ENCODE assay signal across 8 cellular contexts in the genomic region with DNA sequence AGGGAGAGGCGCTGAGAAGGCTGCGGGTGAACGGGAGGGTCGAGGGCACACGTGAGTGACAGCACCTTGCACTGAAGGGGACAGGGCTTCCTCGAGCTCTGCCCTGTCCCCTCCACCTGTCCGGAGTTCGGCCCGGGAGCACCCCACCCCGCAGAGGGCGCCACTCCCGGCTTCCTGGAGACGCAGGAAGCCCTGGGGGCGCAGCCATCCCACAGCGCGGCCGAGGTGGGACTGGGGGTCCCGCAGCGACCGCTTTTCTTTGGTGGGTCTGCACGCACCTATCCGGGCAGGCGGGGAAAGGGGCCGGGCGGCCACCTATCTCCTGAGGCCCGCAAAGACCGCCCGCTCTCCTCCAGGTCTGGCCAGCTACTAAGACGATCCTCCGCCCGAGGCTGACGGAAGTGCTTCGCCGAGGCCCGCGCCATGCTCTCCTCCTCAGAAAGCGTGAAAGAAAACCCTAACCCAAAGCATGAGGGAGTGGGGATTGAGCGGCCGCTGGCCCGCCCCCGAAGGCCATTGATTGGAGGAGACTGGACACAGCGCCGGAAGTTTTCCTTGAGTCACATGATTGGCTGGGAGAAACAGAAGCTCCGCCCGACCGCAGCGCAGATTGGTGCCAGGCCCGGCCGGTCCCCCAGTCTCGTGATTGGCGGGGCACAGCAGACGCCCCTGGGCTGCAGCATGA. TPM values are rescaled to one million over a fixed set of nuclear protein-coding genes. Genes with fewer than 3 reads are reported as not detected.
A peak's percentile ranks its signal among the peaks of the same experiment; 100 is the strongest.
DNase-seq lines count a peak whose midpoint lies in the region; ATAC-seq and TF ChIP-seq lines count a peak whose summit lies in the region.

No MANE protein-coding gene starts in this region.

- H3K27me3 ChIP-seq in colonic mucosa (no peaks in the 10 kb centered on the region), layer of hippocampus (ENCODE audit: control insufficient read depth, insufficient read depth, low read length) (no peaks in the 10 kb centered on the region)

- TF ChIP-seq CTCF in colonic mucosa (IDR thresholded peaks at IDR 0.05), result no peak

- peak overlapping the region; percentile 85 for H3K27ac ChIP-seq in colonic mucosa
- peak overlapping the region; percentile 77 for H3K27ac ChIP-seq in layer of hippocampus (ENCODE audit: low read depth, low read length)

- ATAC-seq in GM19035 (IDR thresholded peaks at IDR 0.05; ENCODE audit: unreplicated experiment) (peak; percentile 87), HG03354 (IDR thresholded peaks at IDR 0.05; ENCODE audit: poor library complexity, severe bottlenecking, unreplicated experiment) (peak; percentile 93)
- ATAC-seq in activated CD4-positive, alpha-beta T cell treated with anti-CD3 and anti-CD28 coated beads for 36 hours, result peak; percentile 93

- intact Hi-C loops in activated CD4-positive, alpha-beta T cell treated with anti-CD3 and anti-CD28 coated beads for 36 hours (cut with DNase I, micrococcal nuclease), result loop anchor here (1.0 to 5.0 kb wide), 10 partner anchors 23 to 271 kb away; a partner anchor contains a TSS
- intact Hi-C loops in colonic mucosa (cut with DNase I), result no loop called here

- peak overlapping the region; percentile 93 to 95 for H3K9ac ChIP-seq in colonic mucosa (ENCODE audit: low read depth in 2 of 2, low read length in 2 of 2)

- H3K4me1 ChIP-seq in colonic mucosa, result peaks cover 7% of the 10 kb centered on the region

- peak overlapping the region; percentile 72 for H3K4me3 ChIP-seq in colonic mucosa

- no peaks in the 10 kb centered on the region for H3K27me3 Mint-ChIP-seq in activated CD4-positive, alpha-beta T cell treated with anti-CD3 and anti-CD28 coated beads for 36 hours

- POLR2A ChIA-PET in activated CD4-positive, alpha-beta T cell treated with anti-CD3 and anti-CD28 coated beads for 36 hours (lab: Charles Lee), result interaction anchor here (0.6 to 2.9 kb wide), 23 partner anchors 13 to 817 kb away, joined by 3 to 27 read pairs (median 4); a partner anchor contains a TSS

- H3K9me3 Mint-ChIP-seq in activated CD4-positive, alpha-beta T cell treated with anti-CD3 and anti-CD28 coated beads for 36 hours (ENCODE audit: low read depth), result no peaks in the 10 kb centered on the region

- peaks cover 18% of the 10 kb centered on the region for H3K36me3 Mint-ChIP-seq in activated CD4-positive, alpha-beta T cell treated with anti-CD3 and anti-CD28 coated beads for 36 hours (ENCODE audit: low read depth)

- peak overlapping the region; percentile 91 for H3K27ac Mint-ChIP-seq in activated CD4-positive, alpha-beta T cell treated with anti-CD3 and anti-CD28 coated beads for 36 hours

- DNase-seq in AML-193 (lab: John Stamatoyannopoulos, UW) (peak; percentile 94 to 97), NCI-H460 (ENCODE audit: extremely low read depth, low read depth) (peak; percentile 95), colonic mucosa (peak; percentile 98)
- DNase-seq in activated CD4-positive, alpha-beta T cell treated with anti-CD3 and anti-CD28 coated beads for 36 hours, result peak; percentile 98
- DNase-seq in stimulated activated CD4-positive, alpha-beta T cell treated with anti-CD3 and anti-CD28 coated beads, Interleukin-1b, Interleukin-23, amount 100 ng/mL, for 4 hours (ENCODE audit: low read depth in 2 of 2), result peak; percentile 89 to 90

- CTCF ChIA-PET in activated CD4-positive, alpha-beta T cell treated with anti-CD3 and anti-CD28 coated beads for 36 hours (lab: Charles Lee), result interaction anchor here (0.7 to 2.7 kb wide), 10 partner anchors 10 to 390 kb away, joined by 3 to 8 read pairs (median 4); a partner anchor contains a TSS

- H3K4me3 Mint-ChIP-seq in activated CD4-positive, alpha-beta T cell treated with anti-CD3 and anti-CD28 coated beads for 36 hours, result peak overlapping the region; percentile 86

- H3K9me3 ChIP-seq in colonic mucosa, result no peaks in the 10 kb centered on the region

- peaks cover 12% of the 10 kb centered on the region for H3K4me1 Mint-ChIP-seq in activated CD4-positive, alpha-beta T cell treated with anti-CD3 and anti-CD28 coated beads for 36 hours

- no peaks in the 10 kb centered on the region for H3K36me3 ChIP-seq in colonic mucosa

RNA-seq across cellular contexts. Expression of a gene that starts 34.4 kb away (rescaled TPM):
- total RNA-seq in NCI-H460 (2014; rRNA removed; shearing (Covaris generic)), result 25.5 and 28.8 TPM in 2 replicates
- polyA plus RNA-seq in NCI-H460 (2014; cell fraction: nucleus; rRNA removed), result 27.5 and 40.8 TPM in 2 replicates
- 10 to 100 TPM; 47.7 to 52.9 TPM for total RNA-seq in activated CD4-positive, alpha-beta T cell treated with anti-CD3 and anti-CD28 coated beads for 36 hours
- 10 to 100 TPM; 16.7 to 25.9 TPM for total RNA-seq in colonic mucosa

RNA-seq across cellular contexts. Expression of a gene that starts 57.8 kb away (rescaled TPM):
- 10.6 and 11.6 TPM in 2 replicates for total RNA-seq in NCI-H460 (2014; rRNA removed; shearing (Covaris generic))
- polyA plus RNA-seq in NCI-H460 (2014; cell fraction: nucleus; rRNA removed), result 13.1 and 14.7 TPM in 2 replicates
- total RNA-seq in activated CD4-positive, alpha-beta T cell treated with anti-CD3 and anti-CD28 coated beads for 36 hours, result 10 to 100 TPM; 14.8 to 16.6 TPM
- total RNA-seq in colonic mucosa, result 1 to 10 TPM; 6.9 to 8.1 TPM

Comparison
In these comparisons a context has a peak if more than half of its experiments do, and no peak if none do; other contexts are left out.
1. Peak in every context shown above with its lines: DNase-seq, ATAC-seq, H3K4me3 ChIP-seq and H3K27ac ChIP-seq.